Comparison of ENCODE assay signal across 16 cellular contexts in the genomic region with DNA sequence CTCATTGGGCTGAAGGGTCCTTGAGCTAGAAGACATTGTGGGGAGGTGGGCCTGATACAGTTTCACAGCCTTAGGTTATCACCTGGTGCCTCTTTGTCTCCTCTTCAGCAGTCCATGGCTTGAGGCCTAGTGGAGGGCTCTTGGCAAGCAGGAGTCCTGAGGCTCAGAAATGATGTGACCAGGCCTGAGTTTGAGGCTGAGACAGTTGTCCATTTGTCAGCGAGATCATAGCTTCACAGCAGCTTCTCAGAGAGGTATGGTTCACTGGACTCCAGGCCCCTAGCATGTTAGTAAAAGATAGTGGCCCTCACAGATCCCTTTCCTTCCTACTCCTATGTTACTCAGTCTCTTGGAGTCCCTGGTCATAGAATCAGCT.
"Had no signal": no experiment of that assay in that cellular context is flagged by ENCODE, and none has a peak within 500 bp of the region (broad histone marks: within the 10 kb centered on the region; RNA-seq: fewer than 3 reads in every experiment).

No MANE protein-coding gene starts in this region.

- H3K27me3 Mint-ChIP-seq: activated CD4-positive, alpha-beta memory T cell treated with anti-CD3 and anti-CD28 coated beads, Interleukin-2, amount 10 ng/mL, durations not matched to agents 7 days and 5 days; T-helper 17 cell had no signal

- H3K27me3 ChIP-seq: esophagus squamous epithelium, neutrophil, SJCRH30, upper lobe of left lung had no signal

- H3K9me3 ChIP-seq: esophagus squamous epithelium, lower lobe of right lung, neutrophil, SJCRH30, upper lobe of left lung had no signal

- H3K4me1 ChIP-seq: esophagus squamous epithelium, lower lobe of right lung, SJCRH30, upper lobe of left lung had no signal

- H3K27ac Mint-ChIP-seq: activated CD4-positive, alpha-beta memory T cell treated with anti-CD3 and anti-CD28 coated beads, Interleukin-2, amount 10 ng/mL, durations not matched to agents 7 days and 5 days; T-helper 17 cell had no signal

- H3K4me3 ChIP-seq: esophagus squamous epithelium, lower lobe of right lung, SJCRH30, upper lobe of left lung had no signal

- H3K4me3 Mint-ChIP-seq: activated CD4-positive, alpha-beta memory T cell treated with anti-CD3 and anti-CD28 coated beads, Interleukin-2, amount 10 ng/mL, durations not matched to agents 7 days and 5 days; immature natural killer cell had no signal

- H3K9me3 Mint-ChIP-seq: activated CD4-positive, alpha-beta memory T cell treated with anti-CD3 and anti-CD28 coated beads, Interleukin-2, amount 10 ng/mL, durations not matched to agents 7 days and 5 days; immature natural killer cell had no signal

- DNase-seq: activated CD4-positive, alpha-beta memory T cell treated with anti-CD3 and anti-CD28 coated beads, Interleukin-2, amount 10 ng/mL, durations not matched to agents 7 days and 5 days; activated CD4-positive, alpha-beta T cell treated with anti-CD3 and anti-CD28 coated beads for 4 hours; central memory CD4-positive, alpha-beta T cell; cortex of kidney; effector CD4-positive, alpha-beta T cell; esophagus squamous epithelium; immature natural killer cell; lower lobe of right lung; retina; SJCRH30; stimulated activated CD4-positive, alpha-beta T cell treated with anti-CD3 and anti-CD28 coated beads, Interleukin-15, amount 100 ng/mL, for 24 hours; stimulated activated CD4-positive, alpha-beta T cell treated with anti-CD3 and anti-CD28 coated beads, Interleukin-4, amount 100 ng/mL, for 1 hour; stimulated activated naive CD4-positive, alpha-beta T cell treated with Interleukin-2 at 50 U/mL for 16 hours; T-helper 17 cell; upper lobe of left lung had no signal

- H3K27ac ChIP-seq: esophagus squamous epithelium, lower lobe of right lung, neutrophil, SJCRH30, upper lobe of left lung had no signal
